17 cellular contexts compared by ENCODE assay signal in the genomic region with DNA sequence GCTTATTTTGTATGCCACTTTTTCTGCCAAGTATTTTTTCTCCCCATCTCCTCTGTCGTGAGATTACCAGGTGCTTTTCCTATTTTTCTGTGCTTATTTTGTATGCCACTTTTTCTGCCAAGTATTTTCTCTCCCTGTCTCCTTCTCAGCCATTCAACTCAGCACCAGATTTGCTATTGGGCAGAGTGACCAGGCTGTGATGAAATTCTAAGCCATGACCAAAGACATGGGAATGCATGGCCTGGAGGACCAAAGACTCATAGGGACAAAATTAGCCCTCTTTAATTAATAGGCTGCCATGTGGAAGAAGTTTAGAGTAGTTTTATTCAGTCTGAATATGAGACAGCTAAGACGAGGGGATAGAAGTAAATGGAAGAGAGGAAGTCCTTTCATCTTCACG.
DNase-seq lines count a peak whose midpoint lies in the region; ATAC-seq and TF ChIP-seq lines count a peak whose summit lies in the region.
"Had no signal": no experiment of that assay in that cellular context is flagged by ENCODE, and none has a peak within 500 bp of the region (broad histone marks: within the 10 kb centered on the region; RNA-seq: fewer than 3 reads in every experiment).

No MANE protein-coding gene starts in this region.

- no peak overlapping the region for H3K4me3 ChIP-seq in ascending aorta
- no peak overlapping the region for H3K4me3 ChIP-seq in left ventricle myocardium inferior
- H3K4me3 ChIP-seq in sigmoid colon: no peak overlapping the region

- no peak for TF ChIP-seq CTCF in ascending aorta (IDR thresholded peaks at IDR 0.05)
- no peak for TF ChIP-seq CTCF in left ventricle myocardium inferior (IDR thresholded peaks at IDR 0.05; ENCODE audit: borderline replicate concordance)
- no peak for TF ChIP-seq CTCF in sigmoid colon (IDR thresholded peaks at IDR 0.05)

- 69 to 74% methylated on average over 3 of the region's 3 CpGs for whole genome bisulfite sequencing in sigmoid colon, 2 donors

- H3K27ac ChIP-seq in ascending aorta: peak overlapping the region; percentile 56 to 63
- peak overlapping the region; percentile 18 for H3K27ac ChIP-seq in left ventricle myocardium inferior (replicated peaks)
- H3K27ac ChIP-seq in sigmoid colon: peak overlapping the region in 3 of 4 donors; percentile 34 to 66 (median 54)
- H3K27ac ChIP-seq: foreskin keratinocyte had no signal

- DNase-seq in EL: peak; percentile 20
- peak in 1 of 2 donors; percentile 82 for DNase-seq in ascending aorta (ENCODE audit: low spot score in 2 of 2)
- no peak for DNase-seq in left ventricle myocardium inferior
- DNase-seq in sigmoid colon: no peak
- DNase-seq in activated effector memory CD4-positive, alpha-beta T cell treated with anti-CD3 and anti-CD28 coated beads, Interleukin-2, amount 50 U/mL, for 16 hours: no peak
- DNase-seq in NK-92 (lab: John Stamatoyannopoulos, UW; ENCODE audit: unreplicated experiment): no peak
- DNase-seq: activated naive CD8-positive, alpha-beta T cell treated with anti-CD3 and anti-CD28 coated beads for 36 hours; CD8-positive, alpha-beta T cell; DMS53; NCI-H1436; NCI-H526; SHP77; stimulated activated naive B cell treated with anti-CD40 and anti-IgM and Interleukin-4, amounts not matched to agents 10 μg/mL and 1 μg/mL and 100 μg/mL, for 72 hours had no signal

- TF ChIP-seq EP300 in sigmoid colon (IDR thresholded peaks at IDR 0.05): no peak

- TF ChIP-seq POLR2A in sigmoid colon (IDR thresholded peaks at IDR 0.05): no peak

- H3K36me3 ChIP-seq in ascending aorta (no peaks in the 10 kb centered on the region), left ventricle myocardium inferior (no peaks in the 10 kb centered on the region), sigmoid colon (no peaks in the 10 kb centered on the region)

- H3K27me3 ChIP-seq in ascending aorta (no peaks in the 10 kb centered on the region), left ventricle myocardium inferior (ENCODE audit: low read depth) (no peaks in the 10 kb centered on the region), sigmoid colon (no peaks in the 10 kb centered on the region)

- intact Hi-C loops in ascending aorta (cut with DNase I): loop anchor here (10.0 kb wide), 1 partner anchor 257 kb away; a partner anchor contains a TSS
- intact Hi-C loops in left ventricle myocardium inferior (cut with micrococcal nuclease): no loop called here
- intact Hi-C loops in sigmoid colon (cut with DNase I): loop anchor here (2.0 kb wide), 1 partner anchor 181 kb away; no protein-coding TSS in a partner anchor

- ATAC-seq in GM21619 (IDR thresholded peaks at IDR 0.05; ENCODE audit: unreplicated experiment) (no peak), HG03139 (IDR thresholded peaks at IDR 0.05; ENCODE audit: unreplicated experiment) (no peak)
- ATAC-seq: CD8-positive, alpha-beta T cell; foreskin keratinocyte; HepG2; stimulated activated naive B cell treated with anti-CD40 and anti-IgM and Interleukin-4, amounts not matched to agents 10 μg/mL and 1 μg/mL and 100 μg/mL, for 72 hours had no signal

- H3K9me3 ChIP-seq in ascending aorta (no peaks in the 10 kb centered on the region), left ventricle myocardium inferior (replicated peaks) (no peaks in the 10 kb centered on the region), sigmoid colon (no peaks in the 10 kb centered on the region)

- H3K4me1 ChIP-seq in ascending aorta (peaks cover 0 to 13% of the 10 kb centered on the region in 2 donors), left ventricle myocardium inferior (peaks cover 13% of the 10 kb centered on the region), sigmoid colon (peaks cover 0 to 19% (median 15%) of the 10 kb centered on the region in 4 donors)
- H3K4me1 ChIP-seq: foreskin keratinocyte had no signal
